Comparison of ENCODE assay signal across 36 cellular contexts in the genomic region with DNA sequence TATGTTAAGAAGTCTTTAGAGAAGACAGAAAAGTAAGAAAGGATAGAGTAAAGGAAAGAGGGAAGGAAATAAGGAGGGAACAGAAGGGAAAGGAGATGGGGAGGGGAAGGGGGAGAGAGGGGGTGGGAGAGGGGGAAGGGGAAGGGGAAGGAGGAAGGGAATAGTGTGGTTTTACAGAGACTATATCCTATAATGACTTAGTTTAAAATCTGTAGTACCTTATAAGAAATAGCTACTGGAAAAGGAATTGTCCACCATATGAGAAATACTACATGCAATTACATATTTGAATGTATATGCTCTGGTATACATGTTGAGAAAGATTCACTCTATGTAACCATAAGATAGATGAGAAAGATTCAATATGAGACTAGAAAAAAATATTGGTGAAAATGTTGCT.
"Had no signal": no experiment of that assay in that cellular context is flagged by ENCODE, and none has a peak within 500 bp of the region (broad histone marks: within the 10 kb centered on the region; RNA-seq: fewer than 3 reads in every experiment).

No MANE protein-coding gene starts in this region.

- H3K9me3 ChIP-seq: MG63 had no signal

- DNase-seq: Kasumi-1, MG63, MM.1S, MV-4-11, NCI-H1048, NCI-H1092, NCI-H1092 treated with DMSO at 0.1 percent for 48 hours, NCI-H1105, NCI-H1105 treated with DMSO at 0.1 percent for 48 hours, NCI-H1417, NCI-H1417 treated with DMSO at 0.1 percent for 48 hours, NCI-H1436, NCI-H1436 treated with DMSO at 0.1 percent for 48 hours, NCI-H146, NCI-H1694, NCI-H1694 treated with DMSO at 0.1 percent for 48 hours, NCI-H187, NCI-H187 treated with DMSO at 0.1 percent for 48 hours, NCI-H1930, NCI-H2029, NCI-H2029 treated with DMSO at 0.1 percent for 48 hours, NCI-H2081, NCI-H2081 treated with DMSO at 0.1 percent for 48 hours, NCI-H2107, NCI-H2171, NCI-H2171 treated with DMSO at 0.1 percent for 48 hours, NCI-H2227 treated with DMSO at 0.1 percent for 48 hours, NCI-H226, NCI-H345, NCI-H446, NCI-H446 treated with DMSO at 0.1 percent for 48 hours, NCI-H510A, NCI-H510A treated with DMSO at 0.1 percent for 48 hours, NCI-H524, NCI-H524 treated with DMSO at 0.1 percent for 48 hours, NCI-H526 had no signal

- H3K4me3 ChIP-seq: MG63 had no signal

- H3K27me3 ChIP-seq: MG63 had no signal

- H3K36me3 ChIP-seq: MG63 had no signal
